In genomic region chr19:3221576-3221975, GRCh38 we compare ENCODE assay signal across 2 cellular contexts. TPM values are rescaled to one million over a fixed set of nuclear protein-coding genes. Genes with fewer than 3 reads are reported as not detected.
"Had no signal": no experiment of that assay in that cellular context is flagged by ENCODE, and none has a peak within 500 bp of the region (broad histone marks: within the 10 kb centered on the region; RNA-seq: fewer than 3 reads in every experiment).

No MANE protein-coding gene starts in this region.

RNA-seq across cellular contexts. Expression of gene CELF5, which starts 2.9 kb away (rescaled TPM):
- total RNA-seq: activated B cell treated with CpG ODN at 0.5 μM for 24 hours; activated CD8-positive, alpha-beta memory T cell treated with anti-CD3 and anti-CD28 coated beads, Interleukin-2, amount 10 ng/mL, durations not matched to agents 7 days and 5 days had no signal
